ENCODE assay signal across 31 cellular contexts in genomic region chr16:47990676-47991075, GRCh38.
"Had no signal": no experiment of that assay in that cellular context is flagged by ENCODE, and none has a peak within 500 bp of the region (broad histone marks: within the 10 kb centered on the region; RNA-seq: fewer than 3 reads in every experiment).

No MANE protein-coding gene starts in this region.

- ATAC-seq: activated CD8-positive, alpha-beta memory T cell treated with anti-CD3 and anti-CD28 coated beads, Interleukin-2, amount 10 ng/mL, durations not matched to agents 7 days and 5 days had no signal

- DNase-seq: activated CD4-positive, alpha-beta memory T cell treated with anti-CD3 and anti-CD28 coated beads, Interleukin-2, amount 10 ng/mL, durations not matched to agents 7 days and 5 days; activated CD4-positive, alpha-beta T cell treated with anti-CD3 and anti-CD28 coated beads for 1 hour; activated CD4-positive, alpha-beta T cell treated with anti-CD3 and anti-CD28 coated beads for 48 hours; activated CD4-positive, CD25-positive, alpha-beta regulatory T cell; activated CD8-positive, alpha-beta memory T cell treated with anti-CD3 and anti-CD28 coated beads for 24 hours; activated CD8-positive, alpha-beta memory T cell treated with anti-CD3 and anti-CD28 coated beads, Interleukin-2, amount 10 ng/mL, durations not matched to agents 7 days and 5 days; activated CD8-positive, alpha-beta memory T cell treated with anti-CD3 and anti-CD28 coated beads, Interleukin-2, amount 50 U/mL, for 48 hours; activated effector memory CD4-positive, alpha-beta T cell treated with anti-CD3 and anti-CD28 coated beads, Interleukin-2, amount 50 U/mL, for 16 hours; activated naive CD4-positive, alpha-beta T cell; activated naive CD4-positive, alpha-beta T cell treated with anti-CD3 and anti-CD28 coated beads, Interleukin-2, amount 50 U/mL, for 16 hours; activated naive CD8-positive, alpha-beta T cell treated with anti-CD3 and anti-CD28 coated beads for 36 hours; activated T-cell treated with anti-CD3 and anti-CD28 coated beads, Interleukin-2, amount 50 U/mL, for 48 hours; amniotic stem cell; Kasumi-1; MM.1S; MV-4-11; NCI-H1092; NCI-H1436 treated with DMSO at 0.1 percent for 48 hours; NCI-H1694 treated with DMSO at 0.1 percent for 48 hours; NCI-H2029; NCI-H510A; NCI-H526; NCI-H748 treated with DMSO at 0.1 percent for 48 hours; PC-9; Right ventricle myocardium superior; SJCRH30; T1000; WERI-Rb-1 had no signal

- H3K4me3 Mint-ChIP-seq: activated CD4-positive, alpha-beta memory T cell treated with anti-CD3 and anti-CD28 coated beads, Interleukin-2, amount 10 ng/mL, durations not matched to agents 7 days and 5 days; activated CD8-positive, alpha-beta memory T cell treated with anti-CD3 and anti-CD28 coated beads, Interleukin-2, amount 10 ng/mL, durations not matched to agents 7 days and 5 days; activated naive CD8-positive, alpha-beta T cell treated with anti-CD3 and anti-CD28 coated beads for 36 hours had no signal

- H3K27ac Mint-ChIP-seq: activated CD4-positive, alpha-beta memory T cell treated with anti-CD3 and anti-CD28 coated beads, Interleukin-2, amount 10 ng/mL, durations not matched to agents 7 days and 5 days; activated CD8-positive, alpha-beta memory T cell treated with anti-CD3 and anti-CD28 coated beads, Interleukin-2, amount 10 ng/mL, durations not matched to agents 7 days and 5 days; activated naive CD8-positive, alpha-beta T cell treated with anti-CD3 and anti-CD28 coated beads for 36 hours had no signal

- H3K36me3 Mint-ChIP-seq: activated CD8-positive, alpha-beta memory T cell treated with anti-CD3 and anti-CD28 coated beads, Interleukin-2, amount 10 ng/mL, durations not matched to agents 7 days and 5 days; activated naive CD8-positive, alpha-beta T cell treated with anti-CD3 and anti-CD28 coated beads for 36 hours had no signal

- H3K4me2 ChIP-seq: PC-9 had no signal

- H3K4me1 Mint-ChIP-seq: activated CD4-positive, alpha-beta memory T cell treated with anti-CD3 and anti-CD28 coated beads, Interleukin-2, amount 10 ng/mL, durations not matched to agents 7 days and 5 days; activated CD8-positive, alpha-beta memory T cell treated with anti-CD3 and anti-CD28 coated beads, Interleukin-2, amount 10 ng/mL, durations not matched to agents 7 days and 5 days; activated naive CD8-positive, alpha-beta T cell treated with anti-CD3 and anti-CD28 coated beads for 36 hours had no signal

- H3K27me3 Mint-ChIP-seq: activated naive CD8-positive, alpha-beta T cell treated with anti-CD3 and anti-CD28 coated beads for 36 hours had no signal

- H3K4me3 ChIP-seq: ascending aorta, breast epithelium, PC-9, SJCRH30, SK-N-MC had no signal

- H3K9me3 Mint-ChIP-seq: activated CD4-positive, alpha-beta memory T cell treated with anti-CD3 and anti-CD28 coated beads, Interleukin-2, amount 10 ng/mL, durations not matched to agents 7 days and 5 days had no signal

- H2AFZ ChIP-seq: PC-9 had no signal

- H3K27ac ChIP-seq: ascending aorta, breast epithelium, PC-9, SJCRH30, SK-N-MC, WERI-Rb-1 had no signal

- H3K4me1 ChIP-seq: ascending aorta, breast epithelium, SJCRH30 had no signal

- H3K36me3 ChIP-seq: ascending aorta, breast epithelium, SJCRH30, WERI-Rb-1 had no signal

- H3K27me3 ChIP-seq: ascending aorta, SJCRH30 had no signal
